8 cellular contexts compared by ENCODE assay signal in the genomic region with DNA sequence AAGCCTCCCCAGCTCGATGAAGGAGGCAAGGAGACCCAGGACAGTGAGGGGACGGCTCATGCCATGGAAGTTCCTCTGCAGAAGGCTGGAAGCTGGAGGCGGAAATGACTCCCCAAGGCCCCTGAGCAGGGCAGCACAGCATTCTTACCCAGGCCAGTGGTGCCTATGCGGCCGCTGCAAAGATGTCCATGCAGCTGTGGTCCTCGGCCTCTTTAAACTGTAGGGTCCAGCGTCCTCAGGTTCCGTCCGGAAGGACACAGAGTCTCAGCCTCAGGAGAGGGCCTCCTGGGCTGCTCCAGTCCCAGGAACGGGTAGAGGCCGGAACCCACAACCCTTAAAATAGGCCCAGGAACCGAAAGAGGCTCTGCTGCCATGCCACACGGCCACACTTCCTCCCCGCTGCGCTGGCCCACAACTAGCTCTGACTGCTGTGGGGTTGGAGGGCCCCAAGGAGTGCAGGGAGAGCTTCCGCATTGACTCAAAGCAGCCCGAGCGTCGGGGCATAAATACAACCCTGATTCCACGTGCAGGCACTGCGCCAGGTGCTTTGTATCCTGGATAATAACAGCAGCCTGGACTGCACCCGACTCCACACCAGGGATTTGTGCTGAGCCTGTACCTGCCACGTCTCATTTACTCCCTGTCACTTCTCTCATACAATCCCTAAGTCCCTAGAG. TPM values are rescaled to one million over a fixed set of nuclear protein-coding genes. Genes with fewer than 3 reads are reported as not detected.
DNase-seq lines count a peak whose midpoint lies in the region; ATAC-seq, FAIRE-seq and TF ChIP-seq lines count a peak whose summit lies in the region.

No MANE protein-coding gene starts in this region.

- no peak for TF ChIP-seq EP300 in suprapubic skin (IDR thresholded peaks at IDR 0.05)

- peaks cover 12% of the 10 kb centered on the region for H3K36me3 ChIP-seq in suprapubic skin
- H3K36me3 ChIP-seq in kidney (ENCODE audit: control insufficient read depth in 1 of 2, insufficient read depth in 2 of 2, low read length in 2 of 2) = no peaks in the 10 kb centered on the region

- TF ChIP-seq CTCF in suprapubic skin (IDR thresholded peaks at IDR 0.05) = no peak
- TF ChIP-seq CTCF in kidney (IDR thresholded peaks at IDR 0.05; ENCODE audit: borderline replicate concordance, extremely low read depth, insufficient read depth) = no peak

- H3K9me3 Mint-ChIP-seq in activated naive CD8-positive, alpha-beta T cell treated with anti-CD3 and anti-CD28 coated beads, Interleukin-2, amount 10 ng/mL, durations not matched to agents 7 days and 5 days = no peaks in the 10 kb centered on the region

- H3K9me3 ChIP-seq in suprapubic skin (no peaks in the 10 kb centered on the region), kidney (ENCODE audit: control insufficient read depth in 1 of 2, low read length in 2 of 2) (no peaks in the 10 kb centered on the region)

- peak overlapping the region; percentile 61 for H3K4me3 Mint-ChIP-seq in activated naive CD8-positive, alpha-beta T cell treated with anti-CD3 and anti-CD28 coated beads, Interleukin-2, amount 10 ng/mL, durations not matched to agents 7 days and 5 days

- no peaks in the 10 kb centered on the region for H3K36me3 Mint-ChIP-seq in activated naive CD8-positive, alpha-beta T cell treated with anti-CD3 and anti-CD28 coated beads, Interleukin-2, amount 10 ng/mL, durations not matched to agents 7 days and 5 days

- H3K4me1 Mint-ChIP-seq in activated naive CD8-positive, alpha-beta T cell treated with anti-CD3 and anti-CD28 coated beads, Interleukin-2, amount 10 ng/mL, durations not matched to agents 7 days and 5 days = peaks cover 23% of the 10 kb centered on the region

- H3K9ac ChIP-seq in kidney (ENCODE audit: low read length in 2 of 2) = no peak overlapping the region

- peak overlapping the region; percentile 75 for H3K27ac Mint-ChIP-seq in activated naive CD8-positive, alpha-beta T cell treated with anti-CD3 and anti-CD28 coated beads, Interleukin-2, amount 10 ng/mL, durations not matched to agents 7 days and 5 days

- POLR2A ChIA-PET in activated naive CD8-positive, alpha-beta T cell treated with anti-CD3 and anti-CD28 coated beads, Interleukin-2, amount 10 ng/mL, durations not matched to agents 7 days and 5 days (lab: Charles Lee) = interaction anchor here (0.9 to 1.9 kb wide), 5 partner anchors 11 to 72 kb away, joined by 3 to 6 read pairs (median 4); a partner anchor contains a TSS

- ATAC-seq in GM19324 (IDR thresholded peaks at IDR 0.05; ENCODE audit: low FRiP score, unreplicated experiment) (peak; percentile 59), HG03354 (IDR thresholded peaks at IDR 0.05; ENCODE audit: poor library complexity, severe bottlenecking, unreplicated experiment) (peak; percentile 86)
- peak; percentile 95 for ATAC-seq in activated naive CD8-positive, alpha-beta T cell treated with anti-CD3 and anti-CD28 coated beads, Interleukin-2, amount 10 ng/mL, durations not matched to agents 7 days and 5 days (ENCODE audit: low read depth)

- FAIRE-seq in kidney (lab: Jason Lieb, UNC) = no peak

- no peak for TF ChIP-seq POLR2A in suprapubic skin (IDR thresholded peaks at IDR 0.05)

- H3K4me1 ChIP-seq in suprapubic skin = peaks cover 68% of the 10 kb centered on the region
- peaks cover 6 to 12% of the 10 kb centered on the region in 2 donors for H3K4me1 ChIP-seq in kidney (ENCODE audit: control insufficient read depth in 1 of 2, insufficient read depth in 1 of 2, low read depth in 1 of 2, low read length in 2 of 2)

- H3K27me3 Mint-ChIP-seq in activated naive CD8-positive, alpha-beta T cell treated with anti-CD3 and anti-CD28 coated beads, Interleukin-2, amount 10 ng/mL, durations not matched to agents 7 days and 5 days = no peaks in the 10 kb centered on the region

- intact Hi-C loops in kidney (cut with DNase I) = no loop called here

- WGBS in suprapubic skin = 60% methylated on average over 16 of the region's 23 CpGs

- H3K4me3 ChIP-seq in suprapubic skin (no peak overlapping the region), kidney (ENCODE audit: low read length in 2 of 2) (no peak overlapping the region)

- H3K27me3 ChIP-seq in suprapubic skin = no peaks in the 10 kb centered on the region

- H3K27ac ChIP-seq in suprapubic skin = peak overlapping the region; percentile 12
- no peak overlapping the region for H3K27ac ChIP-seq in kidney (ENCODE audit: low read depth in 2 of 2, low read length in 2 of 2)

- DNase-seq in DMS79 (lab: John Stamatoyannopoulos, UW) = peak; percentile 19
- peak; percentile 63 for DNase-seq in activated naive CD8-positive, alpha-beta T cell treated with anti-CD3 and anti-CD28 coated beads, Interleukin-2, amount 10 ng/mL, durations not matched to agents 7 days and 5 days
- DNase-seq in suprapubic skin (ENCODE audit: low spot score in 2 of 2) = no peak
- no peak for DNase-seq in HK-2 (ENCODE audit: unreplicated experiment)
- DNase-seq in effector CD8-positive, alpha-beta T cell (lab: John Stamatoyannopoulos, UW) = no peak
- DNase-seq in kidney = no peak

RNA-seq across cellular contexts. Expression of a gene that starts 5.5 kb away (rescaled TPM):
- total RNA-seq in activated naive CD8-positive, alpha-beta T cell treated with anti-CD3 and anti-CD28 coated beads, Interleukin-2, amount 10 ng/mL, durations not matched to agents 7 days and 5 days = 10 to 100 TPM; 38.0 to 41.9 TPM
- total RNA-seq in suprapubic skin = 100 to 1,000 TPM in 1 of 4 donors, 10 to 100 TPM in 3; 36.0 to 119 (median 74.4) TPM
- 55.4 TPM for total RNA-seq in kidney
- polyA plus RNA-seq in kidney (ENCODE audit: insufficient read depth, low read depth, low replicate concordance) = 26.4 TPM

RNA-seq across cellular contexts. Expression of a gene that starts 49.5 kb away (rescaled TPM):
- not detected for total RNA-seq in activated naive CD8-positive, alpha-beta T cell treated with anti-CD3 and anti-CD28 coated beads, Interleukin-2, amount 10 ng/mL, durations not matched to agents 7 days and 5 days
- not detected for total RNA-seq in suprapubic skin
- not detected for total RNA-seq in kidney
- polyA plus RNA-seq in kidney (ENCODE audit: insufficient read depth, low read depth, low replicate concordance) = not detected

Comparison
In these comparisons a context has a peak if more than half of its experiments do, and no peak if none do; other contexts are left out.
1. DNase-seq: peak in DMS79 (single experiment) and activated naive CD8-positive, alpha-beta T cell treated with anti-CD3 and anti-CD28 coated beads, Interleukin-2, amount 10 ng/mL, durations not matched to agents 7 days and 5 days (single experiment); none in suprapubic skin (0 of 2), HK-2 (single experiment), effector CD8-positive, alpha-beta T cell (single experiment) and kidney (single experiment).
2. Peak in every context shown above with its lines, with median percentiles within 50 percentile points of each other: ATAC-seq.